In genomic region chr7:34491899-34492298, GRCh38 we compare ENCODE assay signal across 8 cellular contexts.
"Had no signal": no experiment of that assay in that cellular context is flagged by ENCODE, and none has a peak within 500 bp of the region (broad histone marks: within the 10 kb centered on the region; RNA-seq: fewer than 3 reads in every experiment).

No MANE protein-coding gene starts in this region.

- FAIRE-seq: HepG2 had no signal

- H3K27ac ChIP-seq: GM23248, HL-60 had no signal

- H3K4me3 ChIP-seq: GM23248, HAP-1 had no signal

- DNase-seq: GM23248, GOT3, H7, HFFc6 had no signal

- ATAC-seq: HCT116, HepG2 had no signal

- H3K4me1 ChIP-seq: HAP-1 had no signal

- H3K36me3 ChIP-seq: HAP-1 had no signal
